28 cellular contexts compared by ENCODE assay signal in the genomic region with DNA sequence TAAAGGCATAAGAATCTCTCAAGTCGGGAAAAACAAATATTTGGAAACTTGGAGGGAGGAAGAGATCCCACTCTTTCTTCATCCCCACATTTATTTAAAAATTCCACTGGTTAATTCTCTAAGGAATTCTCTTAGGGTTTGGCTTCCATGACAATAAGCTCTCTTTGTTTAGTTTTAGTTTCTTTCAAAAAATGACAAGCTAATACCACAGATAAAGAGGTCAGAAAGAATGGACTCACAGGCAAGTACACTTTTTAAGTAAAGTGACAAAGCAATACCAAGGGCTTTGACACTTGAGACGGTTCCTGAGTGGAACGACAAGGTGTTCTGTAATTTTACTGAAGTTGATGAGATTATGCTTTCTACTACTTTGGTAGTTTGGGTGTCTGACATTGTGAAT.
"Had no signal": no experiment of that assay in that cellular context is flagged by ENCODE, and none has a peak within 500 bp of the region (broad histone marks: within the 10 kb centered on the region; RNA-seq: fewer than 3 reads in every experiment).

No MANE protein-coding gene starts in this region.

- DNase-seq: stimulated activated CD4-positive, alpha-beta T cell treated with anti-CD3 and anti-CD28 coated beads, Interleukin-2, amount 100 ng/mL, for 48 hours; stimulated activated CD4-positive, alpha-beta T cell treated with anti-CD3 and anti-CD28 coated beads, Interleukin-4, amount 100 ng/mL, for 1 hour; stimulated activated CD4-positive, alpha-beta T cell treated with anti-CD3 and anti-CD28 coated beads, Interleukin-4, amount 100 ng/mL, for 24 hours; stimulated activated CD4-positive, alpha-beta T cell treated with anti-CD3 and anti-CD28 coated beads, Interleukin-4, amount 100 ng/mL, for 4 hours; stimulated activated CD8-positive, alpha-beta memory T cell treated with anti-CD3 and anti-CD28 coated beads, Interleukin-4, amount 100 ng/mL, for 48 hours; stimulated activated naive B cell treated with anti-CD40 and anti-IgM and Interleukin-4, amounts not matched to agents 10 μg/mL and 1 μg/mL and 100 μg/mL, for 72 hours; stimulated activated naive CD4-positive, alpha-beta T cell; stimulated activated naive CD4-positive, alpha-beta T cell treated with Interleukin-2 at 50 U/mL for 16 hours; stimulated activated naive CD8-positive, alpha-beta T cell treated with anti-CD3 and anti-CD28 coated beads, Interleukin-15, amount 100 ng/mL, for 72 hours; stimulated activated naive CD8-positive, alpha-beta T cell treated with anti-CD3 and anti-CD28 coated beads, Interleukin-15, Interleukin-2, amounts not matched to agents 100 U/mL and 50 U/mL, for 24 hours; stomach; substantia nigra; testis; thyroid gland; tibial artery; transverse colon; trophoblast cell; upper lobe of left lung; upper lobe of right lung; uterus had no signal

- H3K27ac Mint-ChIP-seq: stimulated activated effector memory CD8-positive, alpha-beta T cell treated with anti-CD3 and anti-CD28 coated beads, Interleukin-12 subunit alpha, Interleukin-12 subunit beta, amount 100 ng/mL, for 72 hours; stimulated activated memory B cell treated with anti-CD40 and anti-IgM and Interleukin-4, amounts not matched to agents 10 μg/mL and 1 μg/mL and 100 μg/mL, for 72 hours; stimulated activated naive B cell treated with anti-CD40 and anti-IgM and Interleukin-4, amounts not matched to agents 10 μg/mL and 1 μg/mL and 100 μg/mL, for 72 hours; stimulated activated naive CD8-positive, alpha-beta T cell treated with anti-CD3 and anti-CD28 coated beads, Interleukin-15, amount 100 ng/mL, for 72 hours; stimulated activated naive CD8-positive, alpha-beta T cell treated with anti-CD3 and anti-CD28 coated beads, Interleukin-15, Interleukin-2, amounts not matched to agents 100 ng/mL and 50 ng/mL, for 24 hours; type B pancreatic cell had no signal

- ATAC-seq: stimulated activated effector memory CD8-positive, alpha-beta T cell treated with anti-CD3 and anti-CD28 coated beads, Interleukin-12 subunit alpha, Interleukin-12 subunit beta, amount 100 ng/mL, for 72 hours; stimulated activated memory B cell treated with anti-CD40 and anti-IgM and Interleukin-4, amounts not matched to agents 10 μg/mL and 1 μg/mL and 100 μg/mL, for 72 hours; stimulated activated naive B cell treated with anti-CD40 and anti-IgM and Interleukin-4, amounts not matched to agents 10 μg/mL and 1 μg/mL and 100 μg/mL, for 72 hours; stimulated activated naive CD8-positive, alpha-beta T cell treated with anti-CD3 and anti-CD28 coated beads, Interleukin-15, amount 100 ng/mL, for 72 hours; stimulated activated naive CD8-positive, alpha-beta T cell treated with anti-CD3 and anti-CD28 coated beads, Interleukin-15, Interleukin-2, amounts not matched to agents 100 U/mL and 50 U/mL, for 24 hours; upper lobe of right lung had no signal

- H3K4me1 Mint-ChIP-seq: stimulated activated effector memory CD8-positive, alpha-beta T cell treated with anti-CD3 and anti-CD28 coated beads, Interleukin-12 subunit alpha, Interleukin-12 subunit beta, amount 100 ng/mL, for 72 hours; stimulated activated memory B cell treated with anti-CD40 and anti-IgM and Interleukin-4, amounts not matched to agents 10 μg/mL and 1 μg/mL and 100 μg/mL, for 72 hours; stimulated activated naive B cell treated with anti-CD40 and anti-IgM and Interleukin-4, amounts not matched to agents 10 μg/mL and 1 μg/mL and 100 μg/mL, for 72 hours; stimulated activated naive CD8-positive, alpha-beta T cell treated with anti-CD3 and anti-CD28 coated beads, Interleukin-15, amount 100 ng/mL, for 72 hours had no signal

- H3K4me3 Mint-ChIP-seq: stimulated activated effector memory CD8-positive, alpha-beta T cell treated with anti-CD3 and anti-CD28 coated beads, Interleukin-12 subunit alpha, Interleukin-12 subunit beta, amount 100 ng/mL, for 72 hours; stimulated activated memory B cell treated with anti-CD40 and anti-IgM and Interleukin-4, amounts not matched to agents 10 μg/mL and 1 μg/mL and 100 μg/mL, for 72 hours; stimulated activated naive B cell treated with anti-CD40 and anti-IgM and Interleukin-4, amounts not matched to agents 10 μg/mL and 1 μg/mL and 100 μg/mL, for 72 hours; stimulated activated naive CD8-positive, alpha-beta T cell treated with anti-CD3 and anti-CD28 coated beads, Interleukin-15, amount 100 ng/mL, for 72 hours; stimulated activated naive CD8-positive, alpha-beta T cell treated with anti-CD3 and anti-CD28 coated beads, Interleukin-15, Interleukin-2, amounts not matched to agents 100 ng/mL and 50 ng/mL, for 24 hours; type B pancreatic cell had no signal

- H3K27ac ChIP-seq: stomach, suprapubic skin, testis, thoracic aorta, thyroid gland, tibial artery, tibial nerve, transverse colon, upper lobe of left lung, upper lobe of right lung, uterus, vagina had no signal

- H3K27me3 Mint-ChIP-seq: stimulated activated memory B cell treated with anti-CD40 and anti-IgM and Interleukin-4, amounts not matched to agents 10 μg/mL and 1 μg/mL and 100 μg/mL, for 72 hours; stimulated activated naive B cell treated with anti-CD40 and anti-IgM and Interleukin-4, amounts not matched to agents 10 μg/mL and 1 μg/mL and 100 μg/mL, for 72 hours; stimulated activated naive CD8-positive, alpha-beta T cell treated with anti-CD3 and anti-CD28 coated beads, Interleukin-15, amount 100 ng/mL, for 72 hours; stimulated activated naive CD8-positive, alpha-beta T cell treated with anti-CD3 and anti-CD28 coated beads, Interleukin-15, Interleukin-2, amounts not matched to agents 100 ng/mL and 50 ng/mL, for 24 hours; type B pancreatic cell had no signal

- H3K4me1 ChIP-seq: suprapubic skin, testis, thyroid gland, tibial artery, upper lobe of left lung, uterus, vagina had no signal

- H3K9me3 Mint-ChIP-seq: type B pancreatic cell had no signal

- H3K36me3 Mint-ChIP-seq: stimulated activated effector memory CD8-positive, alpha-beta T cell treated with anti-CD3 and anti-CD28 coated beads, Interleukin-12 subunit alpha, Interleukin-12 subunit beta, amount 100 ng/mL, for 72 hours; stimulated activated memory B cell treated with anti-CD40 and anti-IgM and Interleukin-4, amounts not matched to agents 10 μg/mL and 1 μg/mL and 100 μg/mL, for 72 hours; stimulated activated naive B cell treated with anti-CD40 and anti-IgM and Interleukin-4, amounts not matched to agents 10 μg/mL and 1 μg/mL and 100 μg/mL, for 72 hours; type B pancreatic cell had no signal

- H3K36me3 ChIP-seq: stomach, suprapubic skin, thoracic aorta, thyroid gland, tibial artery, tibial nerve, transverse colon, upper lobe of left lung, upper lobe of right lung, uterus, vagina had no signal

- H3K27me3 ChIP-seq: stomach, suprapubic skin, testis, thyroid gland, tibial artery, tibial nerve, transverse colon, upper lobe of left lung, upper lobe of right lung, uterus, vagina had no signal

- H3K4me3 ChIP-seq: stomach, suprapubic skin, testis, thoracic aorta, thyroid gland, tibial artery, tibial nerve, transverse colon, upper lobe of left lung, upper lobe of right lung, uterus, vagina had no signal

- H3K9me3 ChIP-seq: stomach, suprapubic skin, testis, thoracic aorta, thyroid gland, tibial artery, tibial nerve, transverse colon, upper lobe of left lung, upper lobe of right lung, uterus, vagina had no signal
